Comparison of ENCODE assay signal across 8 cellular contexts in the genomic region with DNA sequence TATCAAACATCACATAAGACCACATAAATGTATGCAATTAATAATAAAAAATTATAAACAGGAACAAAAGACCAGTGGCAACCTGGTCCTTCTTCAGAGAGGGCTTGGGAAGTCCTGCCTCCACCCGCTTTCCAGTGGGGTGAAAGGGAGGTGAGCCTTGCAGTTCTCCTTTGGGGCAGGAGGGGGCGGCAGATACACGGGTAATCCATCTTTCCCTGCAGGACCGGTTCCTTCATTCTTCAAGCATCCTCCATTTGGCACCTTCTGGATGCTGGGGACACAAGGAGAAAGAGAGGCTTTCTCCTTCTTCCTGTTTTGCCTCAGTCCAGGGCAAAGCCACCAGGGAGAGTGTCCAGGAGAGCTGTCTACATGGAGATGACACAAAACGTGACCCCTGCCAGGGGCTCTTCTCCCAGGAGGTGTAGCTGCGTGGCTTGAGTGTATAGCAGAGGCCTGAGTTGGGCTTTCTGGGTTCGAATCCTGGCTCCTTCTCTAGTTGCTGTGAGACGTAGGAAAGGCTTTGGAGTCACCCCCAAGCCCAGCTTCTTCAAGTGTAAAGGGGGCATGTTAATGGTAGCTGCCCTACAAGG. TPM values are rescaled to one million over a fixed set of nuclear protein-coding genes. Genes with fewer than 3 reads are reported as not detected.
DNase-seq lines count a peak whose midpoint lies in the region; ATAC-seq, FAIRE-seq and TF ChIP-seq lines count a peak whose summit lies in the region.

No MANE protein-coding gene starts in this region.

- DNase-seq in DMS53 treated with DMSO at 0.1 percent for 48 hours (lab: John Stamatoyannopoulos, UW; ENCODE audit: unreplicated experiment) (peak; percentile 52), Kasumi-1 (lab: John Stamatoyannopoulos, UW) (peak; percentile 50 to 81), SK-MEL-5 (ENCODE audit: low read depth, low spot score) (peak; percentile 80), globus pallidus (ENCODE audit: low spot score) (peak; percentile 67), pancreas (peak; percentile 61 to 91 (median 82)), ureter (ENCODE audit: low spot score) (peak; percentile 85)
- peak; percentile 61 to 69 (median 65) for DNase-seq in activated naive CD4-positive, alpha-beta T cell (lab: John Stamatoyannopoulos, UW)

- H3K27ac ChIP-seq in pancreas = no peak overlapping the region

- H3K9me3 ChIP-seq in pancreas = no peaks in the 10 kb centered on the region

- H3K36me3 ChIP-seq in pancreas = no peaks in the 10 kb centered on the region

- intact Hi-C loops in pancreas (cut with DNase I) = no loop called here

- TF ChIP-seq CTCF in pancreas (IDR thresholded peaks at IDR 0.05) = peak; percentile 86 to 96 (median 88)

- H3K4me1 ChIP-seq in pancreas = no peaks in the 10 kb centered on the region

- H3K27me3 ChIP-seq in pancreas = no peaks in the 10 kb centered on the region

- H3K4me3 ChIP-seq in pancreas = no peak overlapping the region

- 26 to 31% methylated on average over 8 of the region's 8 CpGs for WGBS in pancreas, 2 donors

- ATAC-seq in pancreas (peak; percentile 87 to 99 (median 96)), GM19351 (IDR thresholded peaks at IDR 0.05; ENCODE audit: unreplicated experiment) (no peak)

- in situ Hi-C loops in SK-MEL-5 (cut with HindIII; ENCODE audit: low pct_unique_long_range_greater_than_20kb, low sequenced_read_pairs) = no loop called here

- FAIRE-seq in pancreas (lab: Jason Lieb, UNC) = peak; percentile 26

RNA-seq across cellular contexts. Expression of a gene that starts 23.2 kb away (rescaled TPM):
- 136 and 195 TPM in 2 replicates for total RNA-seq in SK-MEL-5 (2014; rRNA removed; shearing (Covaris generic))
- polyA plus RNA-seq in SK-MEL-5 (2015; cell fraction: cytosol; rRNA removed) = 749 and 862 TPM in 2 replicates
- 290 and 306 TPM in 2 replicates for polyA plus RNA-seq in SK-MEL-5 (2015; cell fraction: nucleus; rRNA removed)
- 1,000 to 10,000 TPM in 1 of 6 donors, 100 to 1,000 TPM in 5; 578 to 1,123 (median 772) TPM for total RNA-seq in pancreas
- 100 to 1,000 TPM; 638 to 738 TPM for polyA plus RNA-seq in pancreas
- total RNA-seq in ureter = 1,915 TPM
